In genomic region chr2:27216416-27217137, GRCh38 we compare ENCODE assay signal across 8 cellular contexts. TPM values are rescaled to one million over a fixed set of nuclear protein-coding genes. Genes with fewer than 3 reads are reported as not detected.
DNase-seq lines count a peak whose midpoint lies in the region; TF ChIP-seq lines count a peak whose summit lies in the region.

No MANE protein-coding gene starts in this region.

- H3K27ac ChIP-seq in mesenchymal stem cell (ENCODE audit: low read length, poor library complexity, severe bottlenecking) (peak overlapping the region; percentile 39), urinary bladder (ENCODE audit: low read depth) (no peak overlapping the region)

- WGBS in mesenchymal stem cell: 82% methylated on average over 12 of the region's 13 CpGs
- 84% methylated on average over 13 of the region's 13 CpGs for WGBS in urinary bladder

- peak overlapping the region; percentile 95 for H3K4me3 Mint-ChIP-seq in activated naive CD4-positive, alpha-beta T cell treated with anti-CD3 and anti-CD28 coated beads, Interleukin-2, amount 50 U/mL, for 24 hours

- H3K4me1 Mint-ChIP-seq in activated naive CD4-positive, alpha-beta T cell treated with anti-CD3 and anti-CD28 coated beads, Interleukin-2, amount 50 U/mL, for 24 hours: peaks cover 39% of the 10 kb centered on the region

- peak overlapping the region in 1 of 2 experiments; percentile 52 for H3K4ac ChIP-seq in mesenchymal stem cell (ENCODE audit: low read depth in 1 of 2, low read length in 2 of 2)

- H3K9ac ChIP-seq in mesenchymal stem cell (ENCODE audit: low read length): peak overlapping the region; percentile 94

- peak overlapping the region; percentile 66 for H3K4me2 ChIP-seq in mesenchymal stem cell (ENCODE audit: low read length, poor library complexity, severe bottlenecking)

- no peak overlapping the region for H2AFZ ChIP-seq in mesenchymal stem cell (ENCODE audit: low read depth, low read length)

- H3K36me3 ChIP-seq in mesenchymal stem cell (ENCODE audit: control insufficient read depth in 1 of 2, insufficient read depth in 2 of 2, low read depth in 1 of 2, low read length in 2 of 2): peaks cover 8 to 54% of the 10 kb centered on the region in 2 experiments
- peaks cover 2% of the 10 kb centered on the region for H3K36me3 ChIP-seq in urinary bladder (ENCODE audit: insufficient read depth)

- H3K4me3 ChIP-seq in astrocyte of the cerebellum (ENCODE audit: low read depth, low read length) (peak overlapping the region; percentile 63), mesenchymal stem cell (ENCODE audit: insufficient read depth in 1 of 2, low read depth in 1 of 2, low read length in 2 of 2) (peak overlapping the region in 1 of 2 experiments; percentile 88), urinary bladder (ENCODE audit: low read depth, low read length) (peak overlapping the region; percentile 54)

- H3K36me3 Mint-ChIP-seq in activated naive CD4-positive, alpha-beta T cell treated with anti-CD3 and anti-CD28 coated beads, Interleukin-2, amount 50 U/mL, for 24 hours: peaks cover 27% of the 10 kb centered on the region

- peak overlapping the region; percentile 77 for H2AK5ac ChIP-seq in mesenchymal stem cell (ENCODE audit: low read length, severe bottlenecking)

- H3K4me1 ChIP-seq in mesenchymal stem cell (ENCODE audit: control insufficient read depth, insufficient read depth, low read depth, low read length) (peaks cover 5% of the 10 kb centered on the region), urinary bladder (ENCODE audit: insufficient read depth) (no peaks in the 10 kb centered on the region)

- no peaks in the 10 kb centered on the region for H3K9me3 Mint-ChIP-seq in activated naive CD4-positive, alpha-beta T cell treated with anti-CD3 and anti-CD28 coated beads, Interleukin-2, amount 50 U/mL, for 24 hours

- DNase-seq in activated naive CD4-positive, alpha-beta T cell (lab: John Stamatoyannopoulos, UW): no peak
- no peak for DNase-seq in astrocyte of the cerebellum (ENCODE audit: low read depth)
- no peak for DNase-seq in mesenchymal stem cell
- DNase-seq in ureter (ENCODE audit: low spot score): no peak
- no peak for DNase-seq in stimulated activated CD8-positive, alpha-beta memory T cell treated with anti-CD3 and anti-CD28 coated beads, Interleukin-4, amount 100 ng/mL, for 48 hours
- no peak for DNase-seq in SKM-1 treated with dmso at 0.1 percent for 144 hours (lab: John Stamatoyannopoulos, UW; ENCODE audit: unreplicated experiment)

- H2BK120ac ChIP-seq in mesenchymal stem cell (ENCODE audit: low read depth, low read length): no peak overlapping the region

- H4K91ac ChIP-seq in mesenchymal stem cell (ENCODE audit: low read length): no peak overlapping the region

- H3K27me3 Mint-ChIP-seq in activated naive CD4-positive, alpha-beta T cell treated with anti-CD3 and anti-CD28 coated beads, Interleukin-2, amount 50 U/mL, for 24 hours: no peaks in the 10 kb centered on the region

- H2BK12ac ChIP-seq in mesenchymal stem cell (ENCODE audit: low read length in 2 of 2): peak overlapping the region in 1 of 2 experiments; percentile 21

- H2BK15ac ChIP-seq in mesenchymal stem cell (ENCODE audit: low read depth, poor library complexity, severe bottlenecking): peak overlapping the region; percentile 57

- in situ Hi-C loops in astrocyte of the cerebellum (cut with HindIII; ENCODE audit: low sequenced_read_pairs): no loop called here

- peak overlapping the region; percentile 52 for H4K8ac ChIP-seq in mesenchymal stem cell (ENCODE audit: low read length)

- peak overlapping the region; percentile 96 for H3K27ac Mint-ChIP-seq in activated naive CD4-positive, alpha-beta T cell treated with anti-CD3 and anti-CD28 coated beads, Interleukin-2, amount 50 U/mL, for 24 hours

- TF ChIP-seq CTCF in astrocyte of the cerebellum (IDR thresholded peaks at IDR 0.05; ENCODE audit: low read depth, low read length, missing control alignments): no peak

- peaks cover 13% of the 10 kb centered on the region for H3K79me1 ChIP-seq in mesenchymal stem cell (replicated peaks; ENCODE audit: low read length, poor library complexity, severe bottlenecking)

- H3K14ac ChIP-seq in mesenchymal stem cell (ENCODE audit: low read length in 2 of 2): no peak overlapping the region

- no peak overlapping the region for H3K18ac ChIP-seq in mesenchymal stem cell (ENCODE audit: low read depth in 1 of 2, low read length in 2 of 2)

- H3K27me3 ChIP-seq in mesenchymal stem cell (ENCODE audit: control insufficient read depth in 1 of 2, insufficient read depth in 1 of 2, low read length in 2 of 2): no peaks in the 10 kb centered on the region

- H2BK5ac ChIP-seq in mesenchymal stem cell (ENCODE audit: low read depth, low read length, poor library complexity, severe bottlenecking): no peak overlapping the region

- H3K23ac ChIP-seq in mesenchymal stem cell (ENCODE audit: low read length in 2 of 2): no peak overlapping the region

- H3K9me3 ChIP-seq in mesenchymal stem cell (ENCODE audit: control insufficient read depth, low read length): no peaks in the 10 kb centered on the region

RNA-seq across cellular contexts. Expression of gene CAD, which starts 0.6 kb away (rescaled TPM):
- 12.6 TPM for polyA plus RNA-seq in mesenchymal stem cell (2013, experiment 1 of 2)
- 10.9 TPM for polyA plus RNA-seq in mesenchymal stem cell (2013, experiment 2 of 2)
- total RNA-seq in urinary bladder (27.3 TPM), ureter (63.6 TPM)
- polyA plus RNA-seq in urinary bladder: 23.4 TPM

RNA-seq across cellular contexts. Expression of gene SLC5A6, which starts 4.5 kb away (rescaled TPM):
- polyA plus RNA-seq in mesenchymal stem cell (2013, experiment 1 of 2): 21.3 TPM
- 19.6 TPM for polyA plus RNA-seq in mesenchymal stem cell (2013, experiment 2 of 2)
- total RNA-seq in urinary bladder (8.2 TPM), ureter (42.1 TPM)
- polyA plus RNA-seq in urinary bladder: 17.7 TPM

RNA-seq across cellular contexts. Expression of gene ATRAID, which starts 4.7 kb away (rescaled TPM):
- 183 TPM for polyA plus RNA-seq in mesenchymal stem cell (2013, experiment 1 of 2)
- 185 TPM for polyA plus RNA-seq in mesenchymal stem cell (2013, experiment 2 of 2)
- total RNA-seq in urinary bladder (134 TPM), ureter (131 TPM)
- polyA plus RNA-seq in urinary bladder: 174 TPM

RNA-seq across cellular contexts. Expression of gene SLC30A3, which starts 46.3 kb away (rescaled TPM):
- polyA plus RNA-seq in mesenchymal stem cell (2013, experiment 1 of 2): 0.03 TPM
- polyA plus RNA-seq in mesenchymal stem cell (2013, experiment 2 of 2): 0.05 TPM
- 0.53 TPM for total RNA-seq in urinary bladder
- polyA plus RNA-seq in urinary bladder: 0.04 TPM
- not detected for total RNA-seq in ureter

RNA-seq across cellular contexts. Expression of gene DNAJC5G, which starts 58.7 kb away (rescaled TPM):
- polyA plus RNA-seq in mesenchymal stem cell (2013, experiment 1 of 2): not detected
- polyA plus RNA-seq in mesenchymal stem cell (2013, experiment 2 of 2): not detected
- total RNA-seq in urinary bladder: 0.42 TPM
- polyA plus RNA-seq in urinary bladder: not detected
- not detected for total RNA-seq in ureter
